In genomic region chr9:70261131-70261870, GRCh38 we compare ENCODE assay signal across 1 cellular context.
TF ChIP-seq lines count a peak whose summit lies in the region.

No MANE protein-coding gene starts in this region.

TF ChIP-seq in WTC11, 78 proteins besides CTCF, POLR2A, EP300 and RAD21 (continued from another document):
- no peak for TF ChIP-seq ZNF281 (CRISPR knock-in tag; IDR thresholded peaks at IDR 0.05)
- no peak for TF ChIP-seq FOXJ3 (CRISPR knock-in tag; IDR thresholded peaks at IDR 0.05; ENCODE audit: borderline replicate concordance)
- no peak for TF ChIP-seq ZBTB43 (CRISPR knock-in tag; IDR thresholded peaks at IDR 0.05)
- no peak for TF ChIP-seq NFATC4 (CRISPR knock-in tag; IDR thresholded peaks at IDR 0.05)
- TF ChIP-seq E2F4 (CRISPR knock-in tag; IDR thresholded peaks at IDR 0.05; ENCODE audit: borderline replicate concordance, low read depth) = no peak
